ENCODE assay signal across 18 cellular contexts in the genomic region with DNA sequence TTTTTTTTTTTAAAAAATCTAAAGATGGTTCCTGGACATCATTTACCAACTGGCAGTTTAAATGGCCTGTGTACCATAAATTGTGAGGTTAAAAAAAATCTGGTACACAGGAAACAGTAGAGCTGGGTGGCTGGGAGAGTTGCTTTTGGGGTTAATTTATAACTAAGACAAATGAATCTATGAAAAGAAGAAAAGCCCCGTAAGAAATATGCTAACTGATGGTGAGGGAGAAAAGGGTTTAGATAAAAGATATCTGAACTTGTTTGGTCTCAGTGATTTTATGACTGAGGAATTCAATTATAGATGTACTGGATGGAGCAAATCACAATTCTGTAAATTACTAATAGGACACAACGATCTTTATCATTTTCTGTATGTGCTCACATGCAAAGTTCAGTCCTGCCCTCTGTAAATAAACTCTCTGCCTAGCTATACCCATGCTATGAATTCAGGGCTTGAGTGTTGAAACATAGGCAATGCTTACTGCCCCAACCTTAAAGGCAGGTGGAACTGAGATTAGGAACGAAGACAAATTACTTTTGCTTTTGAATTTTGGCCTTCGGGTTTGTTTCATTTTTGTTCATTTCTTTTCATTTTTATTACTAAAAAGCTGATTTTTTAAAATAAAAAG. TPM values are rescaled to one million over a fixed set of nuclear protein-coding genes. Genes with fewer than 3 reads are reported as not detected.
DNase-seq lines count a peak whose midpoint lies in the region; ATAC-seq lines count a peak whose summit lies in the region.
"Had no signal": no experiment of that assay in that cellular context is flagged by ENCODE, and none has a peak within 500 bp of the region (broad histone marks: within the 10 kb centered on the region; RNA-seq: fewer than 3 reads in every experiment).

No MANE protein-coding gene starts in this region.

- no peaks in the 10 kb centered on the region for H3K79me2 ChIP-seq in GM23248 (ENCODE audit: insufficient read depth)

- H3K27me3 ChIP-seq in mesenchymal stem cell (ENCODE audit: control insufficient read depth in 1 of 2, insufficient read depth in 1 of 2, low read length in 2 of 2) (no peaks in the 10 kb centered on the region), GM23248 (replicated peaks; ENCODE audit: insufficient read depth) (no peaks in the 10 kb centered on the region), SJCRH30 (peaks cover 8% of the 10 kb centered on the region)
- H3K27me3 ChIP-seq: ascending aorta, dorsolateral prefrontal cortex had no signal

- H3K18ac ChIP-seq in mesenchymal stem cell (ENCODE audit: low read depth in 1 of 2, low read length in 2 of 2) = no peak overlapping the region

- no peak overlapping the region for H4K8ac ChIP-seq in mesenchymal stem cell (ENCODE audit: low read length)

- H3K36me3 ChIP-seq in mesenchymal stem cell (ENCODE audit: control insufficient read depth in 1 of 2, insufficient read depth in 2 of 2, low read depth in 1 of 2, low read length in 2 of 2) = peaks cover 0 to 35% of the 10 kb centered on the region in 2 experiments
- H3K36me3 ChIP-seq in GM23248 (ENCODE audit: low read depth) = no peaks in the 10 kb centered on the region
- H3K36me3 ChIP-seq in SJCRH30 = no peaks in the 10 kb centered on the region
- H3K36me3 ChIP-seq: ascending aorta had no signal

- H2AK5ac ChIP-seq in mesenchymal stem cell (ENCODE audit: low read length, severe bottlenecking) = no peak overlapping the region

- H2BK12ac ChIP-seq in mesenchymal stem cell (ENCODE audit: low read length in 2 of 2) = no peak overlapping the region

- H2AFZ ChIP-seq in mesenchymal stem cell (ENCODE audit: low read depth, low read length) = no peak overlapping the region
- H2AFZ ChIP-seq in GM23248 = no peak overlapping the region
- H2AFZ ChIP-seq: GM23338 had no signal

- no peaks in the 10 kb centered on the region for H3K9me3 ChIP-seq in mesenchymal stem cell (ENCODE audit: control insufficient read depth, low read length)
- no peaks in the 10 kb centered on the region for H3K9me3 ChIP-seq in GM23248 (ENCODE audit: low read depth)
- no peaks in the 10 kb centered on the region for H3K9me3 ChIP-seq in SJCRH30 (replicated peaks)
- H3K9me3 ChIP-seq: ascending aorta had no signal

- in situ Hi-C loops in GM23248 (cut with MboI) = no loop called here

- H3K9ac ChIP-seq in mesenchymal stem cell (ENCODE audit: low read length) = peak overlapping the region; percentile 59
- H3K9ac ChIP-seq in GM23248 = no peak overlapping the region

- H3K4me2 ChIP-seq in mesenchymal stem cell (ENCODE audit: low read length, poor library complexity, severe bottlenecking) (peak overlapping the region; percentile 42), GM23248 (ENCODE audit: unreplicated experiment) (no peak overlapping the region)
- H3K4me2 ChIP-seq: GM23338 had no signal

- H3K9me2 ChIP-seq in GM23248 (ENCODE audit: insufficient read depth) = no peaks in the 10 kb centered on the region

- H3K4ac ChIP-seq in mesenchymal stem cell (ENCODE audit: low read depth in 1 of 2, low read length in 2 of 2) = no peak overlapping the region

- peak overlapping the region in 1 of 2 experiments; percentile 23 for H3K4me3 ChIP-seq in mesenchymal stem cell (ENCODE audit: insufficient read depth in 1 of 2, low read depth in 1 of 2, low read length in 2 of 2)
- H3K4me3 ChIP-seq in GM23248 = no peak overlapping the region
- H3K4me3 ChIP-seq in SJCRH30 = no peak overlapping the region
- H3K4me3 ChIP-seq: ascending aorta, dorsolateral prefrontal cortex, GM23338 had no signal

- H3K4me1 ChIP-seq in mesenchymal stem cell (ENCODE audit: control insufficient read depth, insufficient read depth, low read depth, low read length) = peaks cover 2% of the 10 kb centered on the region
- peaks cover 1% of the 10 kb centered on the region; the same call in 1 of the 2 replicates for H3K4me1 ChIP-seq in GM23248 (ENCODE audit: insufficient read depth)
- H3K4me1 ChIP-seq in SJCRH30 = no peaks in the 10 kb centered on the region
- H3K4me1 ChIP-seq: ascending aorta had no signal

- ATAC-seq in GM18907 (IDR thresholded peaks at IDR 0.05; ENCODE audit: unreplicated experiment) (peak; percentile 83), GM21786 (IDR thresholded peaks at IDR 0.05; ENCODE audit: unreplicated experiment) (peak; percentile 75)
- ATAC-seq: activated CD4-positive, alpha-beta T cell treated with anti-CD3 and anti-CD28 coated beads for 36 hours; GM23338; stimulated activated naive B cell treated with anti-CD40 and anti-IgM and Interleukin-4, amounts not matched to agents 10 μg/mL and 1 μg/mL and 100 μg/mL, for 72 hours had no signal

- no peak overlapping the region for H2BK15ac ChIP-seq in mesenchymal stem cell (ENCODE audit: low read depth, poor library complexity, severe bottlenecking)

- no peak overlapping the region for H2BK120ac ChIP-seq in mesenchymal stem cell (ENCODE audit: low read depth, low read length)

- no peaks in the 10 kb centered on the region for H4K20me1 ChIP-seq in GM23248 (ENCODE audit: insufficient read depth)

- WGBS in mesenchymal stem cell = 86% methylated on average over 2 of the region's 4 CpGs
- WGBS in GM23248 (ENCODE audit: low coverage in 1 of 2, low lambda C conversion rate in 2 of 2, missing lambda C conversion rate in 2 of 2), 2 experiments = 56 to 67% methylated on average over 4 of the region's 4 CpGs

- no peak overlapping the region for H3K14ac ChIP-seq in mesenchymal stem cell (ENCODE audit: low read length in 2 of 2)

- DNase-seq in NCI-H526 treated with DMSO at 0.1 percent for 48 hours (lab: John Stamatoyannopoulos, UW) (peak; percentile 5), mesenchymal stem cell (no peak), GM23248 (no peak), SJCRH30 (no peak), pons (ENCODE audit: low spot score) (no peak)
- no peak for DNase-seq in activated effector memory CD4-positive, alpha-beta T cell treated with Interleukin-2 at 50 U/mL for 16 hours
- DNase-seq: activated CD4-positive, alpha-beta T cell treated with anti-CD3 and anti-CD28 coated beads for 36 hours; activated T-cell treated with anti-CD3 and anti-CD28 coated beads, Interleukin-2, amount 50 U/mL, for 48 hours; AML-193; DMS79; dorsolateral prefrontal cortex; NCI-H2081 treated with DMSO at 0.1 percent for 48 hours; stimulated activated CD4-positive, alpha-beta T cell treated with anti-CD3 and anti-CD28 coated beads, Interleukin-4, amount 100 ng/mL, for 1 hour; stimulated activated naive B cell treated with anti-CD40 and anti-IgM and Interleukin-4, amounts not matched to agents 10 μg/mL and 1 μg/mL and 100 μg/mL, for 72 hours had no signal

- no peak overlapping the region for H2BK5ac ChIP-seq in mesenchymal stem cell (ENCODE audit: low read depth, low read length, poor library complexity, severe bottlenecking)

- H3K79me1 ChIP-seq in mesenchymal stem cell (replicated peaks; ENCODE audit: low read length, poor library complexity, severe bottlenecking) = peaks cover 11% of the 10 kb centered on the region

- H3F3A ChIP-seq in GM23248 (ENCODE audit: insufficient read depth) = no peaks in the 10 kb centered on the region

- peak overlapping the region; percentile 39 for H3K27ac ChIP-seq in mesenchymal stem cell (ENCODE audit: low read length, poor library complexity, severe bottlenecking)
- no peak overlapping the region for H3K27ac ChIP-seq in GM23248
- no peak overlapping the region for H3K27ac ChIP-seq in SJCRH30
- H3K27ac ChIP-seq: ascending aorta, dorsolateral prefrontal cortex had no signal

- no peak overlapping the region for H4K91ac ChIP-seq in mesenchymal stem cell (ENCODE audit: low read length)

- no peak overlapping the region for H3K23ac ChIP-seq in mesenchymal stem cell (ENCODE audit: low read length in 2 of 2)

RNA-seq across cellular contexts. Expression of a gene that starts 28.0 kb away (rescaled TPM):
- 10.3 TPM for polyA plus RNA-seq in mesenchymal stem cell (2013, experiment 1 of 2)
- polyA plus RNA-seq in mesenchymal stem cell (2013, experiment 2 of 2) = 9.9 TPM
- total RNA-seq in GM23248 (2014; rRNA removed; shearing (Covaris generic)) = 0.76 TPM in 1 of 2 replicates, not detected in the other
- 0.49 and 0.79 TPM in 2 replicates for polyA plus RNA-seq in GM23248 (2016; fragmentation: Nextera tagmentation; extraction: Ambion mirVana)
- 0.06 and 0.08 TPM in 2 replicates for total RNA-seq in SJCRH30 (2014; rRNA removed; shearing (Covaris generic))
